In genomic region chr6:32152414-32153251, GRCh38 we compare ENCODE assay signal across 1 cellular context.
TF ChIP-seq lines count a peak whose summit lies in the region.

No MANE protein-coding gene starts in this region.

TF ChIP-seq in HEK293, 187 proteins besides CTCF, POLR2A, EP300 and RAD21 (continued from another document and continues in another):
- TF ChIP-seq ZNF843 (tag by site-specific recombination; IDR thresholded peaks at IDR 0.05) (no peak), ZBTB26 (tag by site-specific recombination; optimal IDR thresholded peaks at IDR 0.05) (peak; percentile 10), AEBP2 (tag by site-specific recombination; IDR thresholded peaks at IDR 0.05; ENCODE audit: borderline replicate concordance) (no peak), GLI2 (tag by site-specific recombination; IDR thresholded peaks at IDR 0.05; ENCODE audit: borderline replicate concordance, low read depth) (no peak), ZNF280C (tag by site-specific recombination; IDR thresholded peaks at IDR 0.05) (no peak), MEIS1 (CRISPR knock-in tag; IDR thresholded peaks at IDR 0.05; ENCODE audit: borderline replicate concordance) (no peak), SCRT1 (tag by site-specific recombination; IDR thresholded peaks at IDR 0.05; ENCODE audit: borderline replicate concordance) (no peak), ZNF248 (tag by site-specific recombination; IDR thresholded peaks at IDR 0.05) (no peak), ZXDB (tag by site-specific recombination; IDR thresholded peaks at IDR 0.05) (0 out of 2 replicates have a peak, but pooled peaks have one; percentile 6), ZNF214 (tag by site-specific recombination; IDR thresholded peaks at IDR 0.05; ENCODE audit: borderline replicate concordance) (no peak), ZNF341 (tag by site-specific recombination; IDR thresholded peaks at IDR 0.05; ENCODE audit: low read depth) (peak; percentile 21; the same call in 1 of the 2 replicates), HOXC10 (CRISPR knock-in tag; IDR thresholded peaks at IDR 0.05) (no peak), KLF10 (tag by site-specific recombination; IDR thresholded peaks at IDR 0.05) (no peak), SP2 (tag by site-specific recombination; IDR thresholded peaks at IDR 0.05) (no peak), ZBTB49 (tag by site-specific recombination; IDR thresholded peaks at IDR 0.05; ENCODE audit: low read depth) (no peak), ZBTB8A (tag by site-specific recombination; IDR thresholded peaks at IDR 0.05) (no peak), ZNF488 (tag by site-specific recombination; IDR thresholded peaks at IDR 0.05) (no peak), PBX3 (CRISPR knock-in tag; IDR thresholded peaks at IDR 0.05) (no peak), ZNF621 (tag by site-specific recombination; IDR thresholded peaks at IDR 0.05) (no peak), ZNF548 (tag by site-specific recombination; IDR thresholded peaks at IDR 0.05) (no peak), OSR2 (tag by site-specific recombination; IDR thresholded peaks at IDR 0.05) (no peak), ZNF544 (tag by site-specific recombination; IDR thresholded peaks at IDR 0.05) (no peak), TRIM28 (IDR thresholded peaks at IDR 0.05; ENCODE audit: borderline replicate concordance, low read length) (no peak), EGR2 (tag by site-specific recombination; IDR thresholded peaks at IDR 0.05; ENCODE audit: low read depth) (peak; percentile 76), ZNF324 (tag by site-specific recombination; IDR thresholded peaks at IDR 0.05) (no peak), PATZ1 (tag by site-specific recombination; IDR thresholded peaks at IDR 0.05) (no peak), ZNF211 (tag by site-specific recombination; IDR thresholded peaks at IDR 0.05; ENCODE audit: low read depth) (no peak), ZFP3 (tag by site-specific recombination; IDR thresholded peaks at IDR 0.05; ENCODE audit: low read depth) (no peak), ZNF639 (tag by site-specific recombination; IDR thresholded peaks at IDR 0.05) (no peak), ZBTB44 (tag by site-specific recombination; IDR thresholded peaks at IDR 0.05) (no peak), ZNF121 (tag by site-specific recombination; IDR thresholded peaks at IDR 0.05) (no peak), ZNF449 (tag by site-specific recombination; IDR thresholded peaks at IDR 0.05) (no peak), KLF7 (tag by site-specific recombination; IDR thresholded peaks at IDR 0.05; ENCODE audit: borderline replicate concordance) (no peak), REPIN1 (tag by site-specific recombination; IDR thresholded peaks at IDR 0.05; ENCODE audit: low read depth) (no peak), KLF17 (tag by site-specific recombination; IDR thresholded peaks at IDR 0.05) (no peak), ZNF362 (tag by site-specific recombination; IDR thresholded peaks at IDR 0.05) (no peak), HOXD13 (CRISPR knock-in tag; IDR thresholded peaks at IDR 0.05; ENCODE audit: borderline replicate concordance) (no peak), ZNF549 (tag by site-specific recombination; IDR thresholded peaks at IDR 0.05) (no peak), ZNF624 (tag by site-specific recombination; IDR thresholded peaks at IDR 0.05) (no peak), ZNF138 (tag by site-specific recombination; IDR thresholded peaks at IDR 0.05; ENCODE audit: borderline replicate concordance) (no peak), ZNF692 (tag by site-specific recombination; IDR thresholded peaks at IDR 0.05) (no peak)
